ENCODE assay signal across 23 cellular contexts in the genomic region with DNA sequence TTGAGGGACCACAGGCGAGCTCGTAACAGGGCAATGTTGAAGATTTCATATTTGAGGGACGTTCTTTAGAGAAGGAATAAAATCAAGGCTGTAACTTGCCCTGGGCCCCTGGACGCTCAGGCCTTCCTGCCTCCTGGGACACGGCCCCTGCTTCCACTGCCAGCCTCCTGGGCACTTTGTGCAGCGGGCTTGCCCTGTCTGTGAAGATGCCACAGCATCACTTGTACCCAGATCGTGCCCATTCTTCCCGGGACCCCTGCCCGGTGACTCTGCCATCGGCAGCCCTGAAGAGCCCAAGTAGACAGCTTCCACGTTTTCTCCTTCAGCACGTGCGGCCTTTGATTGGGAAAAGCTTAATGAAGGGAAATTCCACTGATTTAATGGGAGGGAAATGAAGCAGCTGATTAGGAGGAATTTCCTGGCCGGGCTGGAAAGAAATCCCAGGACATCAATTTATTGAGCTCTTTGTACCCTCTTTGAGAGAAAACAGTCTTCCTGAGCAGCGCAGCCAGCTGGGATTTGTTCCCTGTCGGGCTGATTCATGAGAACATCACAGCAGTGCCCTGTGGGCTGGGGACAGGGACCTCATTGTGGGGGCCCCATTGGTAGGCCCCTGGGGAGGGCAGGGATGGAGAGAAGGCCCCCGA.
DNase-seq lines count a peak whose midpoint lies in the region; ATAC-seq and TF ChIP-seq lines count a peak whose summit lies in the region.
"Had no signal": no experiment of that assay in that cellular context is flagged by ENCODE, and none has a peak within 500 bp of the region (broad histone marks: within the 10 kb centered on the region; RNA-seq: fewer than 3 reads in every experiment).

No MANE protein-coding gene starts in this region.

- no peaks in the 10 kb centered on the region for H3K27me3 ChIP-seq in upper lobe of right lung
- H3K27me3 ChIP-seq: MG63 had no signal

- BruUV-seq in Calu3 (replicated peaks; lab: Mats Ljungman, UMichigan) = no TSS peak

- H3K4me1 Mint-ChIP-seq in Calu3 (ENCODE audit: low read depth, unreplicated experiment) = no peaks in the 10 kb centered on the region
- peaks cover 0 to 2% of the 10 kb centered on the region in 2 donors for H3K4me1 Mint-ChIP-seq in stimulated activated naive B cell treated with anti-CD40 and anti-IgM and Interleukin-4, amounts not matched to agents 10 μg/mL and 1 μg/mL and 100 μg/mL, for 72 hours
- H3K4me1 Mint-ChIP-seq: B cell; CD4-positive, CD25-positive, alpha-beta regulatory T cell; IgD-negative memory B cell had no signal

- no peaks in the 10 kb centered on the region for H3K9me3 Mint-ChIP-seq in Calu3 (ENCODE audit: low read depth, unreplicated experiment)
- peaks cover 4 to 6% of the 10 kb centered on the region in 2 donors for H3K9me3 Mint-ChIP-seq in stimulated activated naive B cell treated with anti-CD40 and anti-IgM and Interleukin-4, amounts not matched to agents 10 μg/mL and 1 μg/mL and 100 μg/mL, for 72 hours
- H3K9me3 Mint-ChIP-seq: H9 had no signal

- H3K4me3 Mint-ChIP-seq in Calu3 (ENCODE audit: low read depth, unreplicated experiment) = no peak overlapping the region
- no peak overlapping the region for H3K4me3 Mint-ChIP-seq in stimulated activated naive B cell treated with anti-CD40 and anti-IgM and Interleukin-4, amounts not matched to agents 10 μg/mL and 1 μg/mL and 100 μg/mL, for 72 hours
- H3K4me3 Mint-ChIP-seq: B cell; CD4-positive, CD25-positive, alpha-beta regulatory T cell; H9; IgD-negative memory B cell had no signal

- no peak overlapping the region for H3K4me3 ChIP-seq in upper lobe of right lung
- H3K4me3 ChIP-seq: MG63 had no signal

- H3K36me3 Mint-ChIP-seq in Calu3 (ENCODE audit: insufficient read depth, unreplicated experiment) = no peaks in the 10 kb centered on the region
- no peaks in the 10 kb centered on the region for H3K36me3 Mint-ChIP-seq in stimulated activated naive B cell treated with anti-CD40 and anti-IgM and Interleukin-4, amounts not matched to agents 10 μg/mL and 1 μg/mL and 100 μg/mL, for 72 hours
- H3K36me3 Mint-ChIP-seq: CD4-positive, CD25-positive, alpha-beta regulatory T cell had no signal

- H3K36me3 ChIP-seq in upper lobe of right lung = peaks cover 10% of the 10 kb centered on the region
- H3K36me3 ChIP-seq: MG63 had no signal

- ATAC-seq in left ventricle myocardium superior (peak; percentile 30), Right ventricle myocardium inferior (no peak), upper lobe of right lung (no peak), HG03108 (IDR thresholded peaks at IDR 0.05; ENCODE audit: unreplicated experiment) (no peak)
- no peak for ATAC-seq in stimulated activated naive B cell treated with anti-CD40 and anti-IgM and Interleukin-4, amounts not matched to agents 10 μg/mL and 1 μg/mL and 100 μg/mL, for 72 hours (replicated peaks)

- H3K4me1 ChIP-seq in upper lobe of right lung = peaks cover 12% of the 10 kb centered on the region

- intact Hi-C loops in left ventricle myocardium superior (cut with micrococcal nuclease) = no loop called here
- intact Hi-C loops in Right ventricle myocardium inferior (cut with DNase I) = no loop called here
- intact Hi-C loops in upper lobe of right lung (cut with DNase I) = no loop called here
- intact Hi-C loops in Calu3 (cut with micrococcal nuclease; ENCODE audit: unreplicated experiment) = no loop called here

- CTCF ChIA-PET in Calu3 (lab: Charles Lee) = interaction anchor here (0.8 kb wide), 1 partner anchor 12 kb away, joined by 6 read pairs; no protein-coding TSS in a partner anchor

- H3K27ac ChIP-seq in upper lobe of right lung = peak overlapping the region; percentile 30
- H3K27ac ChIP-seq: HL-60 had no signal

- no peak overlapping the region for H3K27ac Mint-ChIP-seq in Calu3 (ENCODE audit: unreplicated experiment)
- no peak overlapping the region for H3K27ac Mint-ChIP-seq in stimulated activated naive B cell treated with anti-CD40 and anti-IgM and Interleukin-4, amounts not matched to agents 10 μg/mL and 1 μg/mL and 100 μg/mL, for 72 hours
- H3K27ac Mint-ChIP-seq: B cell; CD4-positive, CD25-positive, alpha-beta regulatory T cell; IgD-negative memory B cell had no signal

- H3K27me3 Mint-ChIP-seq in Calu3 (ENCODE audit: unreplicated experiment) = no peaks in the 10 kb centered on the region
- peaks cover 17 to 39% of the 10 kb centered on the region in 2 donors for H3K27me3 Mint-ChIP-seq in stimulated activated naive B cell treated with anti-CD40 and anti-IgM and Interleukin-4, amounts not matched to agents 10 μg/mL and 1 μg/mL and 100 μg/mL, for 72 hours

- no peak for TF ChIP-seq CTCF in upper lobe of right lung (IDR thresholded peaks at IDR 0.05)
- TF ChIP-seq CTCF in Calu3 (IDR thresholded peaks at IDR 0.05; ENCODE audit: unreplicated experiment) = no peak

- no peaks in the 10 kb centered on the region for H3K9me3 ChIP-seq in upper lobe of right lung
- H3K9me3 ChIP-seq: Caco-2, MG63 had no signal

- DNase-seq in left ventricle myocardium superior (no peak), Right ventricle myocardium inferior (ENCODE audit: missing footprints) (no peak), medulla oblongata (ENCODE audit: extremely low spot score) (peak; percentile 42), pons (ENCODE audit: low spot score) (peak; percentile 53), upper lobe of right lung (no peak), Calu3 (no peak)
- DNase-seq in stimulated activated naive B cell treated with anti-CD40 and anti-IgM and Interleukin-4, amounts not matched to agents 10 μg/mL and 1 μg/mL and 100 μg/mL, for 72 hours = no peak
- DNase-seq: Caco-2; CD4-positive, CD25-positive, alpha-beta regulatory T cell; GF-D8; H9; Karpas-422; MG63; NCI-H1092; NCI-H146; NCI-H2029 treated with DMSO at 0.1 percent for 48 hours; NCI-H82; OCI-M1; SIG-M5 had no signal

Comparison
In these comparisons a context has a peak if more than half of its experiments do, and no peak if none do; other contexts are left out.
1. DNase-seq: peak in medulla oblongata (single experiment) and pons (single experiment); none in left ventricle myocardium superior (single experiment), Right ventricle myocardium inferior (single experiment), upper lobe of right lung (single experiment), Calu3 (single experiment) and stimulated activated naive B cell treated with anti-CD40 and anti-IgM and Interleukin-4, amounts not matched to agents 10 μg/mL and 1 μg/mL and 100 μg/mL, for 72 hours (single experiment).